24 cellular contexts compared by ENCODE assay signal in the genomic region with DNA sequence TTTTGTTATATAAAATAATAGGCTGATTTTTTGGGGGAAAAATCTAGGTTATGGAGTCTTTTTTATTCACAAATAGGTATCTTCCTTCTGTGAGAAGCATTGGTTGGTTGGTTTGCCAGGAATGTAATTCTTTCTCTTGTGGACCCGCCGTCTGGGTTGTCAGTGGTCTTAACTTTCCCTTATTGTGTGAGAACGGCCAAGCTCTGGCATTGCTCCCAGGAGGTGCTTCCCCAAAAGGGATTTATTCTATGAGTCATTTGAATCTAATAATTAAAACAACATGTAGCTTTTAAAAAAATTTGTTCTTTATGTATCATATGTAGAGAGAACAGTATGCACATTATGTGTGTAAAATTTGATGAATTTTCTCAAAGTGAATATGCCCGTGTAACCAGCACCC.
DNase-seq lines count a peak whose midpoint lies in the region; ATAC-seq and TF ChIP-seq lines count a peak whose summit lies in the region.
"Had no signal": no experiment of that assay in that cellular context is flagged by ENCODE, and none has a peak within 500 bp of the region (broad histone marks: within the 10 kb centered on the region; RNA-seq: fewer than 3 reads in every experiment).

No MANE protein-coding gene starts in this region.

- TF ChIP-seq EP300 in SK-N-SH (IDR thresholded peaks at IDR 0.05; ENCODE audit: borderline replicate concordance in 1 of 2, low read depth in 1 of 2, low read length in 1 of 2), result no peak

- no peak for TF ChIP-seq CTCF in SK-N-SH (IDR thresholded peaks at IDR 0.05)
- TF ChIP-seq CTCF in mammary epithelial cell (conservative IDR thresholded peaks at IDR 0.05 in 1 of 2, IDR thresholded peaks at IDR 0.05 in 1 of 2; ENCODE audit: extremely low read depth in 1 of 2, insufficient read depth in 1 of 2, low read depth in 1 of 2, low read length in 2 of 2), result no peak
- no peak for TF ChIP-seq CTCF in foreskin fibroblast (IDR thresholded peaks at IDR 0.05; ENCODE audit: low read depth, low read length)
- TF ChIP-seq CTCF in uterus (IDR thresholded peaks at IDR 0.05), result no peak
- TF ChIP-seq CTCF in foreskin keratinocyte (conservative IDR thresholded peaks at IDR 0.05), result no peak

- H3K27ac ChIP-seq in SK-N-SH (ENCODE audit: low read depth in 2 of 2, low read length in 1 of 2) (no peak overlapping the region), mammary epithelial cell (ENCODE audit: insufficient read depth, low read depth, low read length) (no peak overlapping the region), uterus (no peak overlapping the region), foreskin keratinocyte (no peak overlapping the region)
- H3K27ac ChIP-seq: 22Rv1, dorsolateral prefrontal cortex, RWPE1, skin epidermis had no signal

- no peak; the same call in 2 of the 3 replicates for ATAC-seq in SK-N-SH treated with all-trans-retinoic acid at 6 μM for 48 hours
- ATAC-seq in GM19467 (IDR thresholded peaks at IDR 0.05; ENCODE audit: unreplicated experiment), result no peak
- ATAC-seq in GM19455 (IDR thresholded peaks at IDR 0.05; ENCODE audit: unreplicated experiment), result no peak
- ATAC-seq in foreskin keratinocyte, result no peak
- ATAC-seq: CD8-positive, alpha-beta T cell; HCT116; left lobe of liver; naive thymus-derived CD8-positive, alpha-beta T cell; stimulated activated naive B cell treated with anti-CD40 and anti-IgM and Interleukin-4, amounts not matched to agents 10 μg/mL and 1 μg/mL and 100 μg/mL, for 72 hours had no signal

- H3K9me3 ChIP-seq in SK-N-SH, result no peaks in the 10 kb centered on the region
- no peaks in the 10 kb centered on the region for H3K9me3 ChIP-seq in mammary epithelial cell (replicated peaks; ENCODE audit: insufficient read depth, low read length)
- H3K9me3 ChIP-seq in uterus, result no peaks in the 10 kb centered on the region

- no peaks in the 10 kb centered on the region for H3K27me3 ChIP-seq in SK-N-SH (ENCODE audit: insufficient read depth)
- H3K27me3 ChIP-seq in mammary epithelial cell (ENCODE audit: insufficient read depth, low read length), result peaks cover 5% of the 10 kb centered on the region
- H3K27me3 ChIP-seq in uterus, result no peaks in the 10 kb centered on the region
- H3K27me3 ChIP-seq in foreskin keratinocyte, result peaks cover 5% of the 10 kb centered on the region
- H3K27me3 ChIP-seq: dorsolateral prefrontal cortex had no signal

- H3K9ac ChIP-seq in SK-N-SH (no peak overlapping the region), mammary epithelial cell (ENCODE audit: insufficient read depth, low read length) (no peak overlapping the region)

- H3K36me3 ChIP-seq in SK-N-SH (replicated peaks in 1 of 2; ENCODE audit: control insufficient read depth in 1 of 2, insufficient read depth in 2 of 2, low read length in 1 of 2), result no peaks in the 10 kb centered on the region
- H3K36me3 ChIP-seq in mammary epithelial cell (ENCODE audit: insufficient read depth, low read length), result no peaks in the 10 kb centered on the region
- H3K36me3 ChIP-seq in uterus, result no peaks in the 10 kb centered on the region

- H4K20me1 ChIP-seq in SK-N-SH (ENCODE audit: insufficient read depth), result no peaks in the 10 kb centered on the region
- H4K20me1 ChIP-seq in mammary epithelial cell (ENCODE audit: insufficient read depth, low read length), result no peaks in the 10 kb centered on the region

- H3K4me2 ChIP-seq in SK-N-SH (no peak overlapping the region), mammary epithelial cell (ENCODE audit: insufficient read depth, low read depth, low read length) (no peak overlapping the region)

- CTCF ChIA-PET in SK-N-SH (lab: Yijun Ruan, JAX), result no interaction called here
- CTCF ChIA-PET in mammary epithelial cell (lab: Charles Lee; ENCODE audit: low non-redundant PET), result no interaction called here

- in situ Hi-C loops in mammary epithelial cell (cut with MboI; ENCODE audit: low sequenced_read_pairs in 2 of 2), result no loop called here

- H3K79me2 ChIP-seq in SK-N-SH (ENCODE audit: insufficient read depth) (no peaks in the 10 kb centered on the region), mammary epithelial cell (ENCODE audit: insufficient read depth, low read length) (no peaks in the 10 kb centered on the region)

- no peaks in the 10 kb centered on the region for H3F3A ChIP-seq in SK-N-SH (replicated peaks; ENCODE audit: insufficient read depth)

- H2AFZ ChIP-seq in SK-N-SH (ENCODE audit: low read depth) (no peak overlapping the region), mammary epithelial cell (ENCODE audit: low read depth, low read length) (no peak overlapping the region)

- intact Hi-C loops in mammary epithelial cell (cut with micrococcal nuclease), result no loop called here
- intact Hi-C loops in uterus (cut with DNase I; ENCODE audit: low total_unique reads), result no loop called here

- no peak for DNase-seq in SK-N-SH
- peak; percentile 7 for DNase-seq in mammary epithelial cell
- peak; percentile 19 to 68 for DNase-seq in foreskin fibroblast
- peak; percentile 31 to 67 for DNase-seq in uterus
- DNase-seq in foreskin keratinocyte, result no peak
- DNase-seq: activated CD8-positive, alpha-beta memory T cell treated with anti-CD3 and anti-CD28 coated beads, Interleukin-2, amount 50 U/mL, for 4 hours; AML-193; caudate nucleus; CD8-positive, alpha-beta T cell; DMS153; dorsolateral prefrontal cortex; naive thymus-derived CD8-positive, alpha-beta T cell; NCI-H1436; NCI-H524; posterior cingulate gyrus; stimulated activated naive B cell treated with anti-CD40 and anti-IgM and Interleukin-4, amounts not matched to agents 10 μg/mL and 1 μg/mL and 100 μg/mL, for 72 hours had no signal

- no TSS peak for BruUV-seq in mammary epithelial cell (replicated peaks; lab: Mats Ljungman, UMichigan)

- no peaks in the 10 kb centered on the region for H3K9me2 ChIP-seq in SK-N-SH

- TF ChIP-seq RAD21 in SK-N-SH (IDR thresholded peaks at IDR 0.05; ENCODE audit: low read length), result no peak

- WGBS in SK-N-SH (ENCODE audit: low lambda C conversion rate), result 10% methylated on average over 4 of the region's 4 CpGs
- WGBS in mammary epithelial cell (ENCODE audit: low coverage, missing lambda C conversion rate), result 35% methylated on average over 4 of the region's 4 CpGs

- TF ChIP-seq POLR2A in uterus (IDR thresholded peaks at IDR 0.05), result no peak

- H3K4me1 ChIP-seq in SK-N-SH (ENCODE audit: control insufficient read depth in 1 of 2, insufficient read depth in 2 of 2, low read depth in 1 of 2, low read length in 1 of 2) (no peaks in the 10 kb centered on the region), mammary epithelial cell (ENCODE audit: insufficient read depth, low read length) (peaks cover 5% of the 10 kb centered on the region), uterus (no peaks in the 10 kb centered on the region), foreskin keratinocyte (no peaks in the 10 kb centered on the region)

- dilution Hi-C loops in mammary epithelial cell (cut with HindIII; ENCODE audit: low sequenced_read_pairs), result no loop called here

- POLR2A ChIA-PET in SK-N-SH (lab: Yijun Ruan, JAX), result no interaction called here

- no peak overlapping the region for H3K4me3 ChIP-seq in SK-N-SH (ENCODE audit: low read depth in 2 of 2, low read length in 1 of 2)
- no peak overlapping the region for H3K4me3 ChIP-seq in mammary epithelial cell (replicated peaks in 1 of 3; ENCODE audit: insufficient read depth in 1 of 3, low read depth in 2 of 3, low read length in 3 of 3)
- H3K4me3 ChIP-seq in foreskin fibroblast (ENCODE audit: low read depth in 1 of 2, low read length in 2 of 2), result no peak overlapping the region
- H3K4me3 ChIP-seq in uterus, result no peak overlapping the region
- H3K4me3 ChIP-seq: dorsolateral prefrontal cortex, skin epidermis had no signal

TF ChIP-seq in SK-N-SH, 30 proteins besides CTCF, POLR2A, EP300 and RAD21 (continues in another document):
- TF ChIP-seq RFX5 (IDR thresholded peaks at IDR 0.05; ENCODE audit: low read length), result no peak
- TF ChIP-seq EZH2phosphoT487 (IDR thresholded peaks at IDR 0.05; ENCODE audit: borderline replicate concordance, low read depth), result no peak
- TF ChIP-seq FOSL2 (IDR thresholded peaks at IDR 0.05; ENCODE audit: borderline replicate concordance, low read depth), result no peak
- peak; percentile 30 for TF ChIP-seq TCF12 (IDR thresholded peaks at IDR 0.05)
- no peak for TF ChIP-seq ELF1 (IDR thresholded peaks at IDR 0.05)
- TF ChIP-seq GABPA (IDR thresholded peaks at IDR 0.05; ENCODE audit: low read depth), result no peak

TF ChIP-seq in SK-N-SH treated with all-trans-retinoic acid at 6 μM for 48 hours, 23 proteins besides CTCF, POLR2A, EP300 and RAD21 (continues in another document):
- no peak for TF ChIP-seq ZFP30 (CRISPR knock-in tag; IDR thresholded peaks at IDR 0.05)
- no peak for TF ChIP-seq PPARA (CRISPR knock-in tag; IDR thresholded peaks at IDR 0.05; ENCODE audit: borderline replicate concordance)
- TF ChIP-seq RARB (CRISPR knock-in tag; IDR thresholded peaks at IDR 0.05), result no peak
- TF ChIP-seq OSR1 (CRISPR knock-in tag; IDR thresholded peaks at IDR 0.05), result no peak
- TF ChIP-seq ZFP3 (CRISPR knock-in tag; IDR thresholded peaks at IDR 0.05), result no peak
- no peak for TF ChIP-seq TCF4 (CRISPR knock-in tag; IDR thresholded peaks at IDR 0.05; ENCODE audit: borderline replicate concordance)
- TF ChIP-seq CSDC2 (CRISPR knock-in tag; IDR thresholded peaks at IDR 0.05), result no peak
- no peak for TF ChIP-seq ARNTL (CRISPR knock-in tag; IDR thresholded peaks at IDR 0.05; ENCODE audit: borderline replicate concordance, low read depth)
- TF ChIP-seq ESRRG (CRISPR knock-in tag; IDR thresholded peaks at IDR 0.05), result no peak
- no peak for TF ChIP-seq ISL1 (CRISPR knock-in tag; IDR thresholded peaks at IDR 0.05)
- TF ChIP-seq, protein P1, sequence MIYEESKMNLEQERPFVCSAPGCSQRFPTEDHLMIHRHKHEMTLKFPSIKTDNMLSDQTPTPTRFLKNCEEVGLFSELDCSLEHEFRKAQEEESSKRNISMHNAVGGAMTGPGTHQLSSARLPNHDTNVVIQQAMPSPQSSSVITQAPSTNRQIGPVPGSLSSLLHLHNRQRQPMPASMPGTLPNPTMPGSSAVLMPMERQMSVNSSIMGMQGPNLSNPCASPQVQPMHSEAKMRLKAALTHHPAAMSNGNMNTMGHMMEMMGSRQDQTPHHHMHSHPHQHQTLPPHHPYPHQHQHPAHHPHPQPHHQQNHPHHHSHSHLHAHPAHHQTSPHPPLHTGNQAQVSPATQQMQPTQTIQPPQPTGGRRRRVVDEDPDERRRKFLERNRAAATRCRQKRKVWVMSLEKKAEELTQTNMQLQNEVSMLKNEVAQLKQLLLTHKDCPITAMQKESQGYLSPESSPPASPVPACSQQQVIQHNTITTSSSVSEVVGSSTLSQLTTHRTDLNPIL (CRISPR knock-in tag; IDR thresholded peaks at IDR 0.05; ENCODE audit: low read depth), result no peak
- no peak for TF ChIP-seq GLIS3 (CRISPR knock-in tag; IDR thresholded peaks at IDR 0.05)
- no peak for TF ChIP-seq ZNF70 (CRISPR knock-in tag; IDR thresholded peaks at IDR 0.05)
- no peak for TF ChIP-seq ZNF8 (CRISPR knock-in tag; IDR thresholded peaks at IDR 0.05)

Comparison
In these comparisons a context has a peak if more than half of its experiments do, and no peak if none do; other contexts are left out.
1. DNase-seq: peak in mammary epithelial cell (single experiment), foreskin fibroblast (2 of 2) and uterus (2 of 2); none in SK-N-SH (single experiment) and foreskin keratinocyte (0 of 2).